Comparison of ENCODE assay signal across 25 cellular contexts in genomic region chr2:105541189-105542050, GRCh38.
DNase-seq lines count a peak whose midpoint lies in the region; ATAC-seq and TF ChIP-seq lines count a peak whose summit lies in the region.
"Had no signal": no experiment of that assay in that cellular context is flagged by ENCODE, and none has a peak within 500 bp of the region (broad histone marks: within the 10 kb centered on the region; RNA-seq: fewer than 3 reads in every experiment).

No MANE protein-coding gene starts in this region.

- CTCF ChIA-PET in activated CD8-positive, alpha-beta memory T cell treated with anti-CD3 and anti-CD28 coated beads, Interleukin-2, amount 10 ng/mL, durations not matched to agents 7 days and 5 days (lab: Charles Lee) = no interaction called here

- no peaks in the 10 kb centered on the region for H3K36me3 ChIP-seq in SJCRH30
- H3K36me3 ChIP-seq: BLaER1 treated with 17β-estradiol and CSF1 and Interleukin-3, amounts not matched to agents 10 nM and 100 nM; SJSA1; tibial nerve had no signal

- TF ChIP-seq CTCF in natural killer cell (IDR thresholded peaks at IDR 0.05) = no peak

- peaks cover 10% of the 10 kb centered on the region for H3K4me1 Mint-ChIP-seq in activated CD8-positive, alpha-beta memory T cell treated with anti-CD3 and anti-CD28 coated beads, Interleukin-2, amount 10 ng/mL, durations not matched to agents 7 days and 5 days
- peaks cover 0 to 4% of the 10 kb centered on the region in 2 donors for H3K4me1 Mint-ChIP-seq in natural killer cell

- no peaks in the 10 kb centered on the region for H3K27me3 ChIP-seq in SJCRH30
- H3K27me3 ChIP-seq: BLaER1 treated with 17β-estradiol and CSF1 and Interleukin-3, amounts not matched to agents 10 nM and 100 nM had no signal

- no peak overlapping the region for H3K4me3 Mint-ChIP-seq in activated CD8-positive, alpha-beta memory T cell treated with anti-CD3 and anti-CD28 coated beads, Interleukin-2, amount 10 ng/mL, durations not matched to agents 7 days and 5 days
- H3K4me3 Mint-ChIP-seq in natural killer cell = no peak overlapping the region
- H3K4me3 Mint-ChIP-seq: activated CD8-positive, alpha-beta T cell treated with anti-CD3 and anti-CD28 coated beads for 36 hours; activated T-helper 1 cell treated with anti-CD3 and anti-CD28 coated beads, Interleukin-12 subunit alpha, Interleukin-12 subunit beta, Interleukin-2, Interleukin-4 antibody, amounts not matched to agents 30 ng/mL and 10 ng/mL and 1 ng/mL, durations not matched to agents 14 hours and 24 hours and 36 hours; dendritic cell treated with granulocyte-macrophage colony-stimulating factor and Interleukin-4, amounts not matched to agents 40 ng/mL and 50 ng/mL, for 4 days; T-helper 17 cell; WTC11 had no signal

- no peak overlapping the region for H3K27ac Mint-ChIP-seq in activated CD8-positive, alpha-beta memory T cell treated with anti-CD3 and anti-CD28 coated beads, Interleukin-2, amount 10 ng/mL, durations not matched to agents 7 days and 5 days
- H3K27ac Mint-ChIP-seq in natural killer cell = no peak overlapping the region
- H3K27ac Mint-ChIP-seq: activated CD8-positive, alpha-beta T cell treated with anti-CD3 and anti-CD28 coated beads for 36 hours; activated T-helper 1 cell treated with anti-CD3 and anti-CD28 coated beads, Interleukin-12 subunit alpha, Interleukin-12 subunit beta, Interleukin-2, Interleukin-4 antibody, amounts not matched to agents 30 ng/mL and 10 ng/mL and 1 ng/mL, durations not matched to agents 14 hours and 24 hours and 36 hours; dendritic cell treated with granulocyte-macrophage colony-stimulating factor and Interleukin-4, amounts not matched to agents 40 ng/mL and 50 ng/mL, for 4 days; T-helper 17 cell; WTC11 had no signal

- no peak overlapping the region for H3K4me3 ChIP-seq in SJCRH30
- H3K4me3 ChIP-seq: A549; BLaER1 treated with 17β-estradiol and CSF1 and Interleukin-3, amounts not matched to agents 10 nM and 100 nM; SJSA1; tibial nerve had no signal

- DNase-seq in activated CD8-positive, alpha-beta memory T cell treated with anti-CD3 and anti-CD28 coated beads, Interleukin-2, amount 10 ng/mL, durations not matched to agents 7 days and 5 days = peak; percentile 11
- DNase-seq in activated CD8-positive, alpha-beta memory T cell treated with anti-CD3 and anti-CD28 coated beads, Interleukin-2, amount 50 U/mL, for 4 hours = no peak
- DNase-seq in SJCRH30 (peak; percentile 29 to 32), left colon (no peak), ureter (ENCODE audit: low spot score) (peak; percentile 34), epidermal melanocyte (ENCODE audit: insufficient read length, low spot score) (no peak), natural killer cell (no peak)
- DNase-seq: activated CD8-positive, alpha-beta T cell treated with anti-CD3 and anti-CD28 coated beads for 36 hours; Kasumi-1; left ventricle myocardium superior; NCI-H1105; NCI-H2081 treated with DMSO at 0.1 percent for 48 hours; NCI-H510A treated with DMSO at 0.1 percent for 48 hours; occipital lobe; stimulated activated CD4-positive, alpha-beta T cell treated with anti-CD3 and anti-CD28 coated beads, Interleukin-1b, Interleukin-23, amount 100 ng/mL, for 48 hours; stimulated activated naive CD4-positive, alpha-beta T cell treated with Interleukin-2 at 50 U/mL for 16 hours; T-helper 17 cell had no signal

- intact Hi-C loops in left colon (cut with DNase I, micrococcal nuclease) = no loop called here
- intact Hi-C loops in natural killer cell (cut with micrococcal nuclease) = no loop called here

- no peak overlapping the region for H3K27ac ChIP-seq in SJCRH30
- H3K27ac ChIP-seq: A549; BLaER1 treated with 17β-estradiol and CSF1 and Interleukin-3, amounts not matched to agents 10 nM and 100 nM; SJSA1; tibial nerve had no signal

- no peaks in the 10 kb centered on the region for H3K9me3 Mint-ChIP-seq in activated CD8-positive, alpha-beta memory T cell treated with anti-CD3 and anti-CD28 coated beads, Interleukin-2, amount 10 ng/mL, durations not matched to agents 7 days and 5 days (ENCODE audit: low read depth)
- no peaks in the 10 kb centered on the region for H3K9me3 Mint-ChIP-seq in natural killer cell
- H3K9me3 Mint-ChIP-seq: activated CD8-positive, alpha-beta T cell treated with anti-CD3 and anti-CD28 coated beads for 36 hours; activated T-helper 1 cell treated with anti-CD3 and anti-CD28 coated beads, Interleukin-12 subunit alpha, Interleukin-12 subunit beta, Interleukin-2, Interleukin-4 antibody, amounts not matched to agents 30 ng/mL and 10 ng/mL and 1 ng/mL, durations not matched to agents 14 hours and 24 hours and 36 hours; dendritic cell treated with granulocyte-macrophage colony-stimulating factor and Interleukin-4, amounts not matched to agents 40 ng/mL and 50 ng/mL, for 4 days; WTC11 had no signal

- H3K4me1 ChIP-seq in SJCRH30 = no peaks in the 10 kb centered on the region
- H3K4me1 ChIP-seq: A549, tibial nerve had no signal

- H3K27me3 Mint-ChIP-seq in activated CD8-positive, alpha-beta memory T cell treated with anti-CD3 and anti-CD28 coated beads, Interleukin-2, amount 10 ng/mL, durations not matched to agents 7 days and 5 days = peaks cover 17% of the 10 kb centered on the region
- peaks cover 12 to 20% of the 10 kb centered on the region in 2 donors for H3K27me3 Mint-ChIP-seq in natural killer cell (ENCODE audit: low read depth in 2 of 2)
- H3K27me3 Mint-ChIP-seq: activated CD8-positive, alpha-beta T cell treated with anti-CD3 and anti-CD28 coated beads for 36 hours had no signal

- no peaks in the 10 kb centered on the region for H3K36me3 Mint-ChIP-seq in activated CD8-positive, alpha-beta memory T cell treated with anti-CD3 and anti-CD28 coated beads, Interleukin-2, amount 10 ng/mL, durations not matched to agents 7 days and 5 days
- no peaks in the 10 kb centered on the region for H3K36me3 Mint-ChIP-seq in natural killer cell
- H3K36me3 Mint-ChIP-seq: WTC11 had no signal

- no peaks in the 10 kb centered on the region for H3K9me3 ChIP-seq in SJCRH30 (replicated peaks)
- H3K9me3 ChIP-seq: A549; BLaER1 treated with 17β-estradiol and CSF1 and Interleukin-3, amounts not matched to agents 10 nM and 100 nM; SJSA1; tibial nerve had no signal

- ATAC-seq in activated CD8-positive, alpha-beta memory T cell treated with anti-CD3 and anti-CD28 coated beads, Interleukin-2, amount 10 ng/mL, durations not matched to agents 7 days and 5 days = no peak
- peak; percentile 49 for ATAC-seq in left colon
- no peak for ATAC-seq in natural killer cell
- no peak for ATAC-seq in HG02973 (IDR thresholded peaks at IDR 0.05; ENCODE audit: unreplicated experiment)
- ATAC-seq: A549; activated CD8-positive, alpha-beta T cell treated with anti-CD3 and anti-CD28 coated beads for 36 hours; left ventricle myocardium superior; T-helper 17 cell; WTC11 had no signal

Comparison
In these comparisons a context has a peak if more than half of its experiments do, and no peak if none do; other contexts are left out.
1. DNase-seq: peak in activated CD8-positive, alpha-beta memory T cell treated with anti-CD3 and anti-CD28 coated beads, Interleukin-2, amount 10 ng/mL, durations not matched to agents 7 days and 5 days (single experiment), SJCRH30 (2 of 2) and ureter (single experiment); none in activated CD8-positive, alpha-beta memory T cell treated with anti-CD3 and anti-CD28 coated beads, Interleukin-2, amount 50 U/mL, for 4 hours (single experiment), left colon (0 of 2), epidermal melanocyte (single experiment) and natural killer cell (single experiment).